In the genomic region with DNA sequence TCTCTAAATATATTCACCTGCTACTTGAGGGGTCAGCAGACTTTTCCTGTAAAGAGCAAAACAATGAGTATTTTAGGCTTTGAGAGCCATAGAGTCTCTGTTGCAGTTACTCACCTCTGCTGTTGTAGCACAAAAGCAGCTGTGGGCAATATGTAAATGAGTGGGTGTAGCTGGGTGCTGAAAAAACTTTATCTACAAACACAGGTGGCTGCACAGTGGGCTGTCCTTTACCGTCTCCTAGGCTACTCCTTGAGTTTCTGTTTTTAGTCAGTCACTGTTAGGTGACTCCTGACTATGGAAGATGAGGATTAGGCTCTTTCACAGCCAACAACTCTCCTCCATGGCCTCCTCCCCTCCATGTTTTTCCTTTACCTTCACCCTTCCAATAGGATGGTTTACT, we compare ENCODE assay signal across 11 cellular contexts.
DNase-seq lines count a peak whose midpoint lies in the region; ATAC-seq and TF ChIP-seq lines count a peak whose summit lies in the region.
"Had no signal": no experiment of that assay in that cellular context is flagged by ENCODE, and none has a peak within 500 bp of the region (broad histone marks: within the 10 kb centered on the region; RNA-seq: fewer than 3 reads in every experiment).

No MANE protein-coding gene starts in this region.

- intact Hi-C loops in esophagus squamous epithelium (cut with DNase I) = no loop called here

- H3K36me3 Mint-ChIP-seq in activated naive CD8-positive, alpha-beta T cell = peaks cover 6% of the 10 kb centered on the region
- H3K36me3 Mint-ChIP-seq in activated naive CD8-positive, alpha-beta T cell treated with anti-CD3 and anti-CD28 coated beads for 36 hours = no peaks in the 10 kb centered on the region
- H3K36me3 Mint-ChIP-seq in stimulated activated naive B cell treated with anti-CD40 and anti-IgM and Interleukin-4, amounts not matched to agents 10 μg/mL and 1 μg/mL and 100 μg/mL, for 72 hours = peaks cover 14 to 20% of the 10 kb centered on the region in 2 donors

- peaks cover 0 to 21% (median 18%) of the 10 kb centered on the region in 3 donors for H3K4me1 ChIP-seq in esophagus squamous epithelium

- TF ChIP-seq POLR2A in esophagus squamous epithelium (IDR thresholded peaks at IDR 0.05) = no peak

- ATAC-seq in HG03039 (IDR thresholded peaks at IDR 0.05; ENCODE audit: unreplicated experiment) (peak; percentile 60), HG02678 (IDR thresholded peaks at IDR 0.05; ENCODE audit: unreplicated experiment) (no peak)
- ATAC-seq in stimulated activated naive B cell treated with anti-CD40 and anti-IgM and Interleukin-4, amounts not matched to agents 10 μg/mL and 1 μg/mL and 100 μg/mL, for 72 hours (replicated peaks) = peak; percentile 41 to 53

- no peak for DNase-seq in activated naive CD8-positive, alpha-beta T cell treated with anti-CD3 and anti-CD28 coated beads for 36 hours
- peak; percentile 90 for DNase-seq in RPMI8226
- no peak for DNase-seq in stimulated activated naive B cell treated with anti-CD40 and anti-IgM and Interleukin-4, amounts not matched to agents 10 μg/mL and 1 μg/mL and 100 μg/mL, for 72 hours
- no peak for DNase-seq in activated naive CD4-positive, alpha-beta T cell (lab: John Stamatoyannopoulos, UW)
- DNase-seq in esophagus squamous epithelium (lab: John Stamatoyannopoulos, UW) = no peak
- DNase-seq: SIG-M5 had no signal

- no peak overlapping the region for H3K27ac Mint-ChIP-seq in activated naive CD8-positive, alpha-beta T cell
- no peak overlapping the region for H3K27ac Mint-ChIP-seq in activated naive CD8-positive, alpha-beta T cell treated with anti-CD3 and anti-CD28 coated beads for 36 hours
- peak overlapping the region; percentile 32 for H3K27ac Mint-ChIP-seq in stimulated activated naive B cell treated with anti-CD40 and anti-IgM and Interleukin-4, amounts not matched to agents 10 μg/mL and 1 μg/mL and 100 μg/mL, for 72 hours
- H3K27ac Mint-ChIP-seq: progenitor cell of endocrine pancreas had no signal

- no peaks in the 10 kb centered on the region for H3K36me3 ChIP-seq in esophagus squamous epithelium
- H3K36me3 ChIP-seq: ascending aorta had no signal

- H3K4me3 ChIP-seq in esophagus squamous epithelium = no peak overlapping the region
- H3K4me3 ChIP-seq: ascending aorta had no signal

- no peak for TF ChIP-seq CTCF in esophagus squamous epithelium (IDR thresholded peaks at IDR 0.05)

- H3K4me1 Mint-ChIP-seq in activated naive CD8-positive, alpha-beta T cell (ENCODE audit: low read depth) = peaks cover 39% of the 10 kb centered on the region
- peaks cover 22% of the 10 kb centered on the region for H3K4me1 Mint-ChIP-seq in activated naive CD8-positive, alpha-beta T cell treated with anti-CD3 and anti-CD28 coated beads for 36 hours
- peaks cover 36 to 66% of the 10 kb centered on the region in 2 donors for H3K4me1 Mint-ChIP-seq in stimulated activated naive B cell treated with anti-CD40 and anti-IgM and Interleukin-4, amounts not matched to agents 10 μg/mL and 1 μg/mL and 100 μg/mL, for 72 hours

- no peaks in the 10 kb centered on the region for H3K9me3 Mint-ChIP-seq in activated naive CD8-positive, alpha-beta T cell (ENCODE audit: low read depth)
- H3K9me3 Mint-ChIP-seq in activated naive CD8-positive, alpha-beta T cell treated with anti-CD3 and anti-CD28 coated beads for 36 hours = peaks cover 3% of the 10 kb centered on the region
- peaks cover 17% of the 10 kb centered on the region in 2 donors for H3K9me3 Mint-ChIP-seq in stimulated activated naive B cell treated with anti-CD40 and anti-IgM and Interleukin-4, amounts not matched to agents 10 μg/mL and 1 μg/mL and 100 μg/mL, for 72 hours

- H3K27me3 Mint-ChIP-seq in activated naive CD8-positive, alpha-beta T cell = no peaks in the 10 kb centered on the region
- no peaks in the 10 kb centered on the region for H3K27me3 Mint-ChIP-seq in activated naive CD8-positive, alpha-beta T cell treated with anti-CD3 and anti-CD28 coated beads for 36 hours
- no peaks in the 10 kb centered on the region for H3K27me3 Mint-ChIP-seq in stimulated activated naive B cell treated with anti-CD40 and anti-IgM and Interleukin-4, amounts not matched to agents 10 μg/mL and 1 μg/mL and 100 μg/mL, for 72 hours

- 24 to 38% methylated on average over 1 of the region's 1 CpG for WGBS in esophagus squamous epithelium, 2 donors

- no peak overlapping the region for H3K27ac ChIP-seq in esophagus squamous epithelium
- H3K27ac ChIP-seq: ascending aorta had no signal

- no peaks in the 10 kb centered on the region for H3K9me3 ChIP-seq in esophagus squamous epithelium
- H3K9me3 ChIP-seq: ascending aorta had no signal

- peak overlapping the region; percentile 18 for H3K4me3 Mint-ChIP-seq in activated naive CD8-positive, alpha-beta T cell
- H3K4me3 Mint-ChIP-seq in activated naive CD8-positive, alpha-beta T cell treated with anti-CD3 and anti-CD28 coated beads for 36 hours = no peak overlapping the region
- H3K4me3 Mint-ChIP-seq in stimulated activated naive B cell treated with anti-CD40 and anti-IgM and Interleukin-4, amounts not matched to agents 10 μg/mL and 1 μg/mL and 100 μg/mL, for 72 hours = peak overlapping the region in 1 of 2 donors; percentile 34

- no peaks in the 10 kb centered on the region for H3K27me3 ChIP-seq in esophagus squamous epithelium
- H3K27me3 ChIP-seq: ascending aorta had no signal
